ENCODE assay signal across 1 cellular context in genomic region chr6:35495258-35496035, GRCh38.
TF ChIP-seq lines count a peak whose summit lies in the region.

No MANE protein-coding gene starts in this region.

TF ChIP-seq in A549, 52 proteins besides CTCF, POLR2A, EP300 and RAD21 (continued from another document):
- TF ChIP-seq CBX2 (IDR thresholded peaks at IDR 0.05; ENCODE audit: borderline replicate concordance, low read depth) (no peak), CBX8 (IDR thresholded peaks at IDR 0.05) (no peak), ZNF302 (CRISPR knock-in tag; IDR thresholded peaks at IDR 0.05) (no peak), MAX (IDR thresholded peaks at IDR 0.05) (no peak), FOXS1 (CRISPR knock-in tag; IDR thresholded peaks at IDR 0.05) (no peak), SREBF2 (IDR thresholded peaks at IDR 0.05) (no peak), TP53 (CRISPR knock-in tag; IDR thresholded peaks at IDR 0.05) (no peak), REST (IDR thresholded peaks at IDR 0.05) (no peak), ESRRA (IDR thresholded peaks at IDR 0.05; ENCODE audit: borderline replicate concordance, low read length) (no peak)
